ENCODE assay signal across 7 cellular contexts in genomic region chr12:132781938-132782337, GRCh38.
"Had no signal": no experiment of that assay in that cellular context is flagged by ENCODE, and none has a peak within 500 bp of the region (broad histone marks: within the 10 kb centered on the region; RNA-seq: fewer than 3 reads in every experiment).

No MANE protein-coding gene starts in this region.

- ATAC-seq: GM23338 had no signal

- DNase-seq: H9, HCEC 1CT, KG1 had no signal

- H3K4me3 ChIP-seq: GM23338 had no signal

- H2AFZ ChIP-seq: GM23338 had no signal

- H3K4me2 ChIP-seq: GM23338 had no signal

- FAIRE-seq: H1, H54, HTR-8/SVneo had no signal
